Comparison of ENCODE assay signal across 16 cellular contexts in genomic region chr15:27237319-27237939, GRCh38.
"Had no signal": no experiment of that assay in that cellular context is flagged by ENCODE, and none has a peak within 500 bp of the region (broad histone marks: within the 10 kb centered on the region; RNA-seq: fewer than 3 reads in every experiment).

No MANE protein-coding gene starts in this region.

- H3K36me3 ChIP-seq: cardiac muscle cell, neural progenitor cell, ovary, stomach had no signal

- DNase-seq: activated CD4-positive, alpha-beta memory T cell treated with anti-CD3 and anti-CD28 coated beads, Interleukin-2, amount 10 ng/mL, durations not matched to agents 7 days and 5 days; activated CD4-positive, alpha-beta T cell treated with anti-CD3 and anti-CD28 coated beads for 36 hours; activated naive CD4-positive, alpha-beta T cell treated with Interleukin-2 at 50 U/mL for 16 hours; activated naive CD8-positive, alpha-beta T cell treated with anti-CD3 and anti-CD28 coated beads, Interleukin-2, amount 10 ng/mL, durations not matched to agents 7 days and 5 days; activated T-cell treated with anti-CD3 and anti-CD28 coated beads, Interleukin-2, amount 50 U/mL, for 24 hours; amygdala; dermis blood vessel endothelial cell; effector memory CD8-positive, alpha-beta T cell; mucosa of descending colon; naive B cell; ovary; stimulated activated CD4-positive, alpha-beta T cell treated with anti-CD3 and anti-CD28 coated beads, Interleukin-4, amount 100 ng/mL, for 24 hours; stomach had no signal

- H3K4me1 ChIP-seq: neural progenitor cell, stomach had no signal

- H3K4me3 ChIP-seq: cardiac muscle cell, mucosa of descending colon, neural progenitor cell, ovary, smooth muscle cell, stomach had no signal

- H3K9me3 ChIP-seq: ovary had no signal

- H3K27me3 ChIP-seq: cardiac muscle cell, neural progenitor cell, ovary, stomach had no signal

- H3K27ac ChIP-seq: cardiac muscle cell, neural progenitor cell, ovary, stomach had no signal
